24 cellular contexts compared by ENCODE assay signal in genomic region chr5:63085551-63085950, GRCh38.
"Had no signal": no experiment of that assay in that cellular context is flagged by ENCODE, and none has a peak within 500 bp of the region (broad histone marks: within the 10 kb centered on the region; RNA-seq: fewer than 3 reads in every experiment).

No MANE protein-coding gene starts in this region.

- H3K4me1 Mint-ChIP-seq: natural killer cell; nephron progenitor cell; stimulated activated memory B cell treated with anti-CD40 and anti-IgM and Interleukin-4, amounts not matched to agents 10 μg/mL and 1 μg/mL and 100 μg/mL, for 72 hours; stimulated activated naive CD8-positive, alpha-beta T cell treated with anti-CD3 and anti-CD28 coated beads, Interleukin-15, amount 100 ng/mL, for 72 hours had no signal

- H3K4me3 Mint-ChIP-seq: natural killer cell; nephron progenitor cell; stimulated activated memory B cell treated with anti-CD40 and anti-IgM and Interleukin-4, amounts not matched to agents 10 μg/mL and 1 μg/mL and 100 μg/mL, for 72 hours; stimulated activated naive CD8-positive, alpha-beta T cell treated with anti-CD3 and anti-CD28 coated beads, Interleukin-15, amount 100 ng/mL, for 72 hours had no signal

- DNase-seq: kidney glomerular epithelial cell; left cardiac atrium; left lung; lower lobe of right lung; mammary epithelial cell; mesenchymal stem cell; natural killer cell; nephron progenitor cell; ovary; right lobe of liver; stimulated activated CD4-positive, alpha-beta T cell treated with anti-CD3 and anti-CD28 coated beads, Interleukin-1b, Interleukin-23, amount 100 ng/mL, for 48 hours; stimulated activated CD4-positive, alpha-beta T cell treated with anti-CD3 and anti-CD28 coated beads, Interleukin-2, amount 100 ng/mL, for 48 hours; stimulated activated CD4-positive, alpha-beta T cell treated with anti-CD3 and anti-CD28 coated beads, Interleukin-4, amount 100 ng/mL, for 4 hours; stimulated activated CD8-positive, alpha-beta memory T cell treated with anti-CD3 and anti-CD28 coated beads, Interleukin-4, amount 100 ng/mL, for 48 hours; stimulated activated naive CD4-positive, alpha-beta T cell treated with Interleukin-2 at 50 U/mL for 16 hours; stimulated activated naive CD8-positive, alpha-beta T cell treated with anti-CD3 and anti-CD28 coated beads, Interleukin-15, amount 100 ng/mL, for 72 hours; substantia nigra; upper lobe of left lung had no signal

- H3K4me3 ChIP-seq: left lung, lower lobe of right lung, ovary, right atrium auricular region, right lobe of liver, smooth muscle cell, tibial nerve, upper lobe of left lung, vagina had no signal

- H3K27me3 Mint-ChIP-seq: progenitor cell of endocrine pancreas; stimulated activated memory B cell treated with anti-CD40 and anti-IgM and Interleukin-4, amounts not matched to agents 10 μg/mL and 1 μg/mL and 100 μg/mL, for 72 hours; stimulated activated naive CD8-positive, alpha-beta T cell treated with anti-CD3 and anti-CD28 coated beads, Interleukin-15, amount 100 ng/mL, for 72 hours had no signal

- H3K36me3 Mint-ChIP-seq: natural killer cell; stimulated activated memory B cell treated with anti-CD40 and anti-IgM and Interleukin-4, amounts not matched to agents 10 μg/mL and 1 μg/mL and 100 μg/mL, for 72 hours had no signal

- H3K27me3 ChIP-seq: left lung, ovary, right atrium auricular region, right lobe of liver, tibial nerve, upper lobe of left lung, vagina had no signal

- H3K36me3 ChIP-seq: left lung, lower lobe of right lung, ovary, right atrium auricular region, right lobe of liver, tibial nerve, upper lobe of left lung, vagina had no signal

- H3K9me3 ChIP-seq: lower lobe of right lung, ovary, right atrium auricular region, right lobe of liver, tibial nerve, upper lobe of left lung, vagina had no signal

- H3K27ac Mint-ChIP-seq: natural killer cell; nephron progenitor cell; progenitor cell of endocrine pancreas; stimulated activated memory B cell treated with anti-CD40 and anti-IgM and Interleukin-4, amounts not matched to agents 10 μg/mL and 1 μg/mL and 100 μg/mL, for 72 hours; stimulated activated naive CD8-positive, alpha-beta T cell treated with anti-CD3 and anti-CD28 coated beads, Interleukin-15, amount 100 ng/mL, for 72 hours had no signal

- H3K4me2 ChIP-seq: smooth muscle cell had no signal

- H3K9me3 Mint-ChIP-seq: stimulated activated memory B cell treated with anti-CD40 and anti-IgM and Interleukin-4, amounts not matched to agents 10 μg/mL and 1 μg/mL and 100 μg/mL, for 72 hours had no signal

- H3K4me1 ChIP-seq: left lung, lower lobe of right lung, right atrium auricular region, right lobe of liver, tibial nerve, upper lobe of left lung, vagina had no signal

- H3K27ac ChIP-seq: left lung, lower lobe of right lung, ovary, right atrium auricular region, right lobe of liver, tibial nerve, upper lobe of left lung, vagina had no signal
